Comparison of ENCODE assay signal across 29 cellular contexts in genomic region chr10:124572751-124573150, GRCh38.
"Had no signal": no experiment of that assay in that cellular context is flagged by ENCODE, and none has a peak within 500 bp of the region (broad histone marks: within the 10 kb centered on the region; RNA-seq: fewer than 3 reads in every experiment).

No MANE protein-coding gene starts in this region.

- ATAC-seq: activated CD8-positive, alpha-beta T cell treated with anti-CD3 and anti-CD28 coated beads, Interleukin-2, amount 10 ng/mL, durations not matched to agents 7 days and 5 days; Panc1; Right ventricle myocardium inferior had no signal

- H3K36me3 ChIP-seq: ascending aorta, SJCRH30 had no signal

- H3K4me1 Mint-ChIP-seq: activated CD4-positive, alpha-beta T cell treated with anti-CD3 and anti-CD28 coated beads, Interleukin-2, amount 10 ng/mL, durations not matched to agents 24 days and 14 days; activated naive CD4-positive, alpha-beta T cell treated with anti-CD3 and anti-CD28 coated beads, Interleukin-2, amount 50 U/mL, for 24 hours had no signal

- FAIRE-seq: TTC549 had no signal

- H3K36me3 Mint-ChIP-seq: activated naive CD4-positive, alpha-beta T cell treated with anti-CD3 and anti-CD28 coated beads, Interleukin-2, amount 50 U/mL, for 24 hours; activated naive CD8-positive, alpha-beta T cell treated with anti-CD3 and anti-CD28 coated beads, Interleukin-2, amount 10 ng/mL, durations not matched to agents 7 days and 5 days had no signal

- H3K27ac Mint-ChIP-seq: activated CD4-positive, alpha-beta T cell treated with anti-CD3 and anti-CD28 coated beads, Interleukin-2, amount 10 ng/mL, durations not matched to agents 24 days and 14 days; activated CD8-positive, alpha-beta T cell treated with anti-CD3 and anti-CD28 coated beads, Interleukin-2, amount 10 ng/mL, durations not matched to agents 7 days and 5 days; activated naive CD4-positive, alpha-beta T cell treated with anti-CD3 and anti-CD28 coated beads, Interleukin-2, amount 50 U/mL, for 24 hours; activated naive CD8-positive, alpha-beta T cell treated with anti-CD3 and anti-CD28 coated beads, Interleukin-2, amount 10 ng/mL, durations not matched to agents 7 days and 5 days; activated T-cell treated with anti-CD3 and anti-CD28 coated beads, Interleukin-2, amount 50 U/mL, for 24 hours; activated T-helper 2 cell treated with anti-CD3 and anti-CD28 coated beads, Interferon-gamma antibody, Interleukin-2, Interleukin-4, amounts not matched to agents 10 μg/mL and 5 μg/mL and 100 μg/mL, durations not matched to agents 14 hours and 24 hours and 36 hours had no signal

- H3K9me3 ChIP-seq: ascending aorta, SJCRH30 had no signal

- H3K4me3 ChIP-seq: ascending aorta, SJCRH30, SK-N-MC had no signal

- H3K27ac ChIP-seq: ascending aorta, RWPE1, SJCRH30, SK-N-MC had no signal

- H3K4me1 ChIP-seq: ascending aorta had no signal

- H3K9me3 Mint-ChIP-seq: activated CD4-positive, alpha-beta T cell treated with anti-CD3 and anti-CD28 coated beads, Interleukin-2, amount 10 ng/mL, durations not matched to agents 24 days and 14 days; activated naive CD4-positive, alpha-beta T cell treated with anti-CD3 and anti-CD28 coated beads, Interleukin-2, amount 50 U/mL, for 24 hours; activated naive CD8-positive, alpha-beta T cell treated with anti-CD3 and anti-CD28 coated beads, Interleukin-2, amount 10 ng/mL, durations not matched to agents 7 days and 5 days; activated T-cell treated with anti-CD3 and anti-CD28 coated beads, Interleukin-2, amount 50 U/mL, for 24 hours; activated T-helper 2 cell treated with anti-CD3 and anti-CD28 coated beads, Interferon-gamma antibody, Interleukin-2, Interleukin-4, amounts not matched to agents 10 μg/mL and 5 μg/mL and 100 μg/mL, durations not matched to agents 14 hours and 24 hours and 36 hours had no signal

- H3K4me3 Mint-ChIP-seq: activated CD4-positive, alpha-beta T cell treated with anti-CD3 and anti-CD28 coated beads, Interleukin-2, amount 10 ng/mL, durations not matched to agents 24 days and 14 days; activated CD8-positive, alpha-beta T cell treated with anti-CD3 and anti-CD28 coated beads, Interleukin-2, amount 10 ng/mL, durations not matched to agents 7 days and 5 days; activated naive CD4-positive, alpha-beta T cell treated with anti-CD3 and anti-CD28 coated beads, Interleukin-2, amount 50 U/mL, for 24 hours; activated naive CD8-positive, alpha-beta T cell treated with anti-CD3 and anti-CD28 coated beads, Interleukin-2, amount 10 ng/mL, durations not matched to agents 7 days and 5 days; activated T-cell treated with anti-CD3 and anti-CD28 coated beads, Interleukin-2, amount 50 U/mL, for 24 hours had no signal

- H3K27me3 ChIP-seq: ascending aorta, SJCRH30 had no signal

- DNase-seq: activated CD4-positive, alpha-beta T cell treated with anti-CD3 and anti-CD28 coated beads, Interleukin-2, amount 10 ng/mL, durations not matched to agents 24 days and 14 days; activated CD4-positive, alpha-beta T cell treated with anti-CD3 and anti-CD28 coated beads, Interleukin-2, amount 50 U/mL, for 4 hours; activated CD8-positive, alpha-beta T cell treated with anti-CD3 and anti-CD28 coated beads, Interleukin-2, amount 10 ng/mL, durations not matched to agents 7 days and 5 days; activated gamma-delta T cell; activated naive CD4-positive, alpha-beta T cell treated with Interleukin-2 at 50 U/mL for 16 hours; activated naive CD8-positive, alpha-beta T cell treated with anti-CD3 and anti-CD28 coated beads, Interleukin-2, amount 10 ng/mL, durations not matched to agents 7 days and 5 days; activated T-cell treated with anti-CD3 and anti-CD28 coated beads, Interleukin-2, amount 50 U/mL, for 24 hours; amygdala; caudate nucleus; cerebellar nuclear complex; Karpas-422; KBM-7; NCI-H1105; NCI-H1417 treated with DMSO at 0.1 percent for 48 hours; NCI-H1694; NCI-H1930; NCI-H2081 treated with DMSO at 0.1 percent for 48 hours; NCI-H345; NCI-H524 treated with DMSO at 0.1 percent for 48 hours; SJCRH30; T1000 had no signal

- H3K27me3 Mint-ChIP-seq: activated CD4-positive, alpha-beta T cell treated with anti-CD3 and anti-CD28 coated beads, Interleukin-2, amount 10 ng/mL, durations not matched to agents 24 days and 14 days; activated naive CD4-positive, alpha-beta T cell treated with anti-CD3 and anti-CD28 coated beads, Interleukin-2, amount 50 U/mL, for 24 hours; activated naive CD8-positive, alpha-beta T cell treated with anti-CD3 and anti-CD28 coated beads, Interleukin-2, amount 10 ng/mL, durations not matched to agents 7 days and 5 days; activated T-cell treated with anti-CD3 and anti-CD28 coated beads, Interleukin-2, amount 50 U/mL, for 24 hours had no signal
